ENCODE assay signal across 8 cellular contexts in genomic region chr5:91419571-91420537, GRCh38. TPM values are rescaled to one million over a fixed set of nuclear protein-coding genes. Genes with fewer than 3 reads are reported as not detected.
DNase-seq lines count a peak whose midpoint lies in the region; ATAC-seq, FAIRE-seq and TF ChIP-seq lines count a peak whose summit lies in the region.

No MANE protein-coding gene starts in this region.

- DNase-seq in CD1c-positive myeloid dendritic cell (ENCODE audit: extremely low spot score) (peak; percentile 86), NCI-H1105 treated with DMSO at 0.1 percent for 48 hours (lab: John Stamatoyannopoulos, UW) (peak; percentile 28), T-helper 9 cell (peak; percentile 68), astrocyte of the spinal cord (ENCODE audit: low read depth, low spot score) (peak; percentile 67), inferior parietal cortex (ENCODE audit: extremely low spot score) (peak; percentile 85), GM12892 (ENCODE audit: insufficient read length) (no peak)
- DNase-seq in stimulated activated CD4-positive, alpha-beta T cell treated with anti-CD3 and anti-CD28 coated beads, Interleukin-1b, Interleukin-23, amount 100 ng/mL, for 1 hour (ENCODE audit: low read depth in 2 of 2), result peak; percentile 50 to 55

- FAIRE-seq in GM12892 (lab: Jason Lieb, UNC), result no peak

- in situ Hi-C loops in astrocyte of the spinal cord (cut with HindIII; ENCODE audit: low sequenced_read_pairs), result no loop called here

- ATAC-seq in GM21390 (IDR thresholded peaks at IDR 0.05; ENCODE audit: unreplicated experiment), result peak; percentile 59

- TF ChIP-seq CTCF in astrocyte of the spinal cord (IDR thresholded peaks at IDR 0.05; ENCODE audit: low read depth, low read length), result peak; percentile 47

- no peak overlapping the region for H3K4me3 ChIP-seq in astrocyte of the spinal cord (ENCODE audit: low read depth, low read length)

- no peak for TF ChIP-seq POLR2A in GM12892 (IDR thresholded peaks at IDR 0.05; ENCODE audit: low read depth, low read length)

RNA-seq across cellular contexts. Expression of gene ARRDC3, which starts 36.7 kb away (rescaled TPM):
- polyA plus RNA-seq in GM12892 (2012; ENCODE audit: missing spikeins), result 27.5 TPM
